18 cellular contexts compared by ENCODE assay signal in the genomic region with DNA sequence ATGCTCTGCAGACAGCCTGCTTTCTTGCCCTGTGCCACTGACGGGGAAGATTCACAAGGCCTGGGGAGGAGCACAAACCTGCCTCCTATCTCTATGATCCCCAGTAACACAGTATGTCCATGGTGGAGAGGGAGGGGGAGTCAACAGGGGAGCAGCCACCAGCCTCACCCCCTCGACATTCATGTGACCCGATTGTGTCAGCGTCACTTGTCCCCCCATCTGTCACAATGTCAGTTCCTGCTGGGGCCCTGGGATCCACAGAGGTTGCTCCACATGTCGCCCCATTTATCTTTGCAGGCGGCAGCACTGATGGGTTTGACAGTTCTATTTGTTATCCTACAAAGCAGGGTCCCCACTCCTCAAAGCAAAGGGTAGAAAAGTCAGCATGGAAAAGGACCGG.
DNase-seq lines count a peak whose midpoint lies in the region; ATAC-seq and TF ChIP-seq lines count a peak whose summit lies in the region.
"Had no signal": no experiment of that assay in that cellular context is flagged by ENCODE, and none has a peak within 500 bp of the region (broad histone marks: within the 10 kb centered on the region; RNA-seq: fewer than 3 reads in every experiment).

No MANE protein-coding gene starts in this region.

- intact Hi-C loops in colonic mucosa (cut with DNase I) = no loop called here

- H3K14ac ChIP-seq in neuronal stem cell (ENCODE audit: low read length) = no peak overlapping the region

- H3K4ac ChIP-seq in neuronal stem cell (ENCODE audit: low read length) = no peak overlapping the region

- no peak overlapping the region for H2BK15ac ChIP-seq in neuronal stem cell (ENCODE audit: low read length)

- no peak for TF ChIP-seq CTCF in nephron progenitor cell (IDR thresholded peaks at IDR 0.05)
- TF ChIP-seq CTCF in colonic mucosa (IDR thresholded peaks at IDR 0.05) = no peak

- H3K36me3 ChIP-seq in neuronal stem cell (replicated peaks in 1 of 2; ENCODE audit: control insufficient read depth in 2 of 2, insufficient read depth in 2 of 2, low read length in 2 of 2) = no peaks in the 10 kb centered on the region
- no peaks in the 10 kb centered on the region for H3K36me3 ChIP-seq in colonic mucosa
- H3K36me3 ChIP-seq: BE2C, BLaER1 had no signal

- H3K9me3 ChIP-seq in neuronal stem cell (replicated peaks in 1 of 2; ENCODE audit: control insufficient read depth in 2 of 2, insufficient read depth in 1 of 2, low read depth in 1 of 2, low read length in 2 of 2) (no peaks in the 10 kb centered on the region), colonic mucosa (no peaks in the 10 kb centered on the region)
- H3K9me3 ChIP-seq: BE2C, BLaER1, Caco-2 had no signal

- no CpG with 5 or more reads among the region's 7 CpGs for WGBS in neuronal stem cell (ENCODE audit: extremely low coverage in 2 of 2, insufficient read length in 2 of 2, insufficient replicate concordance in 1 of 2), 2 donors

- H3K27me3 ChIP-seq in neuronal stem cell (ENCODE audit: control insufficient read depth in 3 of 3, insufficient read depth in 3 of 3, low read depth in 1 of 3, low read length in 3 of 3) = no peaks in the 10 kb centered on the region
- no peaks in the 10 kb centered on the region for H3K27me3 ChIP-seq in colonic mucosa
- H3K27me3 ChIP-seq: BE2C, BLaER1 had no signal

- no peak for DNase-seq in nephron progenitor cell
- DNase-seq in neuronal stem cell (ENCODE audit: low spot score) = no peak
- no peak for DNase-seq in stimulated activated effector memory CD8-positive, alpha-beta T cell treated with anti-CD3 and anti-CD28 coated beads, Interleukin-12 subunit alpha, Interleukin-12 subunit beta, amount 100 ng/mL, for 72 hours (ENCODE audit: low spot score in 2 of 2)
- no peak for DNase-seq in colonic mucosa
- DNase-seq in CD1c-positive myeloid dendritic cell (ENCODE audit: extremely low spot score) = no peak
- no peak for DNase-seq in SW 1271 (lab: John Stamatoyannopoulos, UW)
- DNase-seq: 8988T; ACHN; BE2C; C1 segment of cervical spinal cord; Caco-2; Calu3; CD4-positive, alpha-beta T cell; CD8-positive, alpha-beta T cell; DMS79 treated with DMSO at 0.1 percent for 48 hours; GF-D8 had no signal

- no peak overlapping the region for H3K4me2 ChIP-seq in neuronal stem cell (ENCODE audit: insufficient read depth, low read length, poor library complexity, severe bottlenecking)
- H3K4me2 ChIP-seq: BLaER1 had no signal

- peak; percentile 11 for ATAC-seq in stimulated activated effector memory CD8-positive, alpha-beta T cell treated with anti-CD3 and anti-CD28 coated beads, Interleukin-12 subunit alpha, Interleukin-12 subunit beta, amount 100 ng/mL, for 72 hours
- ATAC-seq: CD8-positive, alpha-beta T cell had no signal

- no peak overlapping the region for H2BK5ac ChIP-seq in neuronal stem cell (ENCODE audit: low read length)

- H3K9ac ChIP-seq in neuronal stem cell (ENCODE audit: low read depth, low read length, poor library complexity) (peak overlapping the region; percentile 18), colonic mucosa (ENCODE audit: low read depth in 2 of 2, low read length in 2 of 2) (no peak overlapping the region)
- H3K9ac ChIP-seq: BLaER1 had no signal

- no peak overlapping the region for H3K4me3 Mint-ChIP-seq in nephron progenitor cell
- no peak overlapping the region for H3K4me3 Mint-ChIP-seq in stimulated activated effector memory CD8-positive, alpha-beta T cell treated with anti-CD3 and anti-CD28 coated beads, Interleukin-12 subunit alpha, Interleukin-12 subunit beta, amount 100 ng/mL, for 72 hours
- H3K4me3 Mint-ChIP-seq: CD14-positive monocyte; CD4-positive, alpha-beta T cell; CD8-positive, alpha-beta T cell had no signal

- peaks cover 3% of the 10 kb centered on the region for H3K9me3 Mint-ChIP-seq in nephron progenitor cell
- H3K9me3 Mint-ChIP-seq in stimulated activated effector memory CD8-positive, alpha-beta T cell treated with anti-CD3 and anti-CD28 coated beads, Interleukin-12 subunit alpha, Interleukin-12 subunit beta, amount 100 ng/mL, for 72 hours = peaks cover 17% of the 10 kb centered on the region

- H3K27me3 Mint-ChIP-seq in nephron progenitor cell (ENCODE audit: low read depth, poor library complexity) = peaks cover 9% of the 10 kb centered on the region
- H3K27me3 Mint-ChIP-seq: CD4-positive, alpha-beta T cell had no signal

- H3K27ac ChIP-seq in neuronal stem cell (replicated peaks; ENCODE audit: low read length) (no peak overlapping the region), colonic mucosa (no peak overlapping the region)
- H3K27ac ChIP-seq: BLaER1 had no signal

- no peak overlapping the region for H2AK5ac ChIP-seq in neuronal stem cell (ENCODE audit: low read depth, low read length)

- peaks cover 16% of the 10 kb centered on the region for H3K4me1 Mint-ChIP-seq in nephron progenitor cell
- H3K4me1 Mint-ChIP-seq in stimulated activated effector memory CD8-positive, alpha-beta T cell treated with anti-CD3 and anti-CD28 coated beads, Interleukin-12 subunit alpha, Interleukin-12 subunit beta, amount 100 ng/mL, for 72 hours = no peaks in the 10 kb centered on the region
- H3K4me1 Mint-ChIP-seq: CD14-positive monocyte had no signal

- H4K8ac ChIP-seq in neuronal stem cell (ENCODE audit: low read depth, low read length) = no peak overlapping the region

- H3K36me3 Mint-ChIP-seq in nephron progenitor cell (ENCODE audit: low read depth) = no peaks in the 10 kb centered on the region
- H3K36me3 Mint-ChIP-seq in stimulated activated effector memory CD8-positive, alpha-beta T cell treated with anti-CD3 and anti-CD28 coated beads, Interleukin-12 subunit alpha, Interleukin-12 subunit beta, amount 100 ng/mL, for 72 hours = no peaks in the 10 kb centered on the region
- H3K36me3 Mint-ChIP-seq: CD14-positive monocyte; CD8-positive, alpha-beta T cell had no signal

- H3K4me3 ChIP-seq in neuronal stem cell (ENCODE audit: low read length in 2 of 2) (no peak overlapping the region), colonic mucosa (no peak overlapping the region)
- H3K4me3 ChIP-seq: BLaER1 had no signal

- H3K27ac Mint-ChIP-seq in nephron progenitor cell = peak overlapping the region; percentile 8
- no peak overlapping the region for H3K27ac Mint-ChIP-seq in stimulated activated effector memory CD8-positive, alpha-beta T cell treated with anti-CD3 and anti-CD28 coated beads, Interleukin-12 subunit alpha, Interleukin-12 subunit beta, amount 100 ng/mL, for 72 hours
- H3K27ac Mint-ChIP-seq: CD14-positive monocyte; CD4-positive, alpha-beta T cell; CD8-positive, alpha-beta T cell had no signal

- no peaks in the 10 kb centered on the region for H3K79me1 ChIP-seq in neuronal stem cell (ENCODE audit: low read depth, low read length)

- H2AFZ ChIP-seq in neuronal stem cell (ENCODE audit: low read length) = peak overlapping the region; percentile 31

- H4K91ac ChIP-seq in neuronal stem cell (ENCODE audit: low read depth, low read length, poor library complexity) = no peak overlapping the region

- H2BK12ac ChIP-seq in neuronal stem cell (ENCODE audit: low read length) = no peak overlapping the region

- no peak overlapping the region for H3K18ac ChIP-seq in neuronal stem cell (ENCODE audit: low read length)

- peaks cover 0 to 3% of the 10 kb centered on the region in 2 donors for H3K4me1 ChIP-seq in neuronal stem cell (ENCODE audit: control insufficient read depth in 2 of 2, insufficient read depth in 1 of 2, low read depth in 1 of 2, low read length in 2 of 2)
- no peaks in the 10 kb centered on the region for H3K4me1 ChIP-seq in colonic mucosa
- H3K4me1 ChIP-seq: BE2C, BLaER1, Caco-2 had no signal

- no peak overlapping the region for H2BK120ac ChIP-seq in neuronal stem cell (ENCODE audit: low read depth, low read length)

- H3K23ac ChIP-seq in neuronal stem cell (ENCODE audit: low read depth, low read length, poor library complexity) = no peak overlapping the region
